In the genomic region with DNA sequence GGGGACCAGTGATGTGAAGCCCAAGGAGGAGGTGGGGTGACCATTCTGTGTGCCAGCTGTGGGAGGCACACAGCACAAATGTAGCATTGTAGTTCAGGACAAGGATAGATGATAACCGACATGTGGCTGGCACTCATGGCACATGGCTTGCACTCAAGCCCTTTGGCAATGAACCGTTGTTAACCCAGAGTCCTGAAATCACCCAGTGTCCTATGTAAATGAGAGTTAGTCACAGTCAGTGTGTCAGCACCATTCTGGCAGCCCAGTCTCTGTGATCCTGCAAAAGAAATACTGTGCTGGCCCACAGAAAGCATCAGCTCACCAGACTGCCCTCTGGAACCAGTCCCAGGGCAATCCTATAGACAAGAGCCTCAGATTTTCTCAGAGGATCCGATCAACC, we compare ENCODE assay signal across 25 cellular contexts.
DNase-seq lines count a peak whose midpoint lies in the region; ATAC-seq, FAIRE-seq and TF ChIP-seq lines count a peak whose summit lies in the region.
"Had no signal": no experiment of that assay in that cellular context is flagged by ENCODE, and none has a peak within 500 bp of the region (broad histone marks: within the 10 kb centered on the region; RNA-seq: fewer than 3 reads in every experiment).

No MANE protein-coding gene starts in this region.

- no peak for TF ChIP-seq RAD21 in HepG2 (CRISPR knock-in tag; IDR thresholded peaks at IDR 0.05)

- H2AFZ ChIP-seq in HepG2 (ENCODE audit: low read length) = no peak overlapping the region
- H2AFZ ChIP-seq: GM23338 had no signal

- no peaks in the 10 kb centered on the region for H3K79me2 ChIP-seq in HepG2 (ENCODE audit: insufficient read depth, low read length)

- H3K4me3 ChIP-seq in HepG2 (replicated peaks in 1 of 3; ENCODE audit: insufficient read depth in 1 of 3, low read depth in 2 of 3, low read length in 3 of 3) (no peak overlapping the region), right lobe of liver (no peak overlapping the region), psoas muscle (no peak overlapping the region)
- H3K4me3 ChIP-seq: A549; BLaER1 treated with 17β-estradiol and CSF1 and Interleukin-3, amounts not matched to agents 10 nM and 100 nM; GM23338 had no signal

- POLR2A ChIA-PET in HepG2 (lab: Yijun Ruan, JAX) = no interaction called here

- no peak overlapping the region for H3K4me2 ChIP-seq in HepG2 (ENCODE audit: low read depth, low read length)
- H3K4me2 ChIP-seq: A549; BLaER1 treated with 17β-estradiol and CSF1 and Interleukin-3, amounts not matched to agents 10 nM and 100 nM; GM23338 had no signal

- in situ Hi-C loops in HepG2 (cut with HindIII; ENCODE audit: extremely low pct_ligation_motif_present, low pct_unique_long_range_greater_than_20kb) = loop anchor here (10.0 kb wide), 1 partner anchor 386 kb away; no protein-coding TSS in a partner anchor

- DNase-seq in Right ventricle myocardium superior (no peak), cardiac septum (ENCODE audit: low spot score) (no peak), HepG2 (ENCODE audit: low spot score) (no peak), right lobe of liver (no peak), psoas muscle (peak in 1 of 2 donors; percentile 55), hypothalamus (lab: John Stamatoyannopoulos, UW) (no peak), NCI-H1092 treated with DMSO at 0.1 percent for 48 hours (lab: John Stamatoyannopoulos, UW) (no peak)
- DNase-seq: 8988T; ACHN; AML-193; BE2C; CD4-positive, alpha-beta T cell; CD8-positive, alpha-beta memory T cell; DMS 273 treated with DMSO at 0.1 percent for 48 hours; DMS79; EL; GDM1; H9 had no signal

- H4K20me1 ChIP-seq in HepG2 (ENCODE audit: insufficient read depth, low read length) = no peaks in the 10 kb centered on the region
- H4K20me1 ChIP-seq: BLaER1 treated with 17β-estradiol and CSF1 and Interleukin-3, amounts not matched to agents 10 nM and 100 nM had no signal

- no peak for FAIRE-seq in HepG2 (lab: Jason Lieb, UNC)
- FAIRE-seq: A549, D721Med, GM12891, GM18507 had no signal

- H3K9me3 ChIP-seq in HepG2 (ENCODE audit: low read length) (no peaks in the 10 kb centered on the region), right lobe of liver (no peaks in the 10 kb centered on the region), psoas muscle (no peaks in the 10 kb centered on the region)
- H3K9me3 ChIP-seq: A549, BE2C had no signal

- TF ChIP-seq CTCF in HepG2 (CRISPR knock-in tag; IDR thresholded peaks at IDR 0.05) (no peak), right lobe of liver (IDR thresholded peaks at IDR 0.05) (no peak), psoas muscle (IDR thresholded peaks at IDR 0.05) (no peak)

- intact Hi-C loops in Right ventricle myocardium superior (cut with DNase I) (no loop called here), cardiac septum (cut with DNase I) (no loop called here), HepG2 (cut with micrococcal nuclease; ENCODE audit: unreplicated experiment) (no loop called here), right lobe of liver (cut with DNase I) (loop anchor here in 1 of 2 donors (10.0 kb wide), 1 partner anchor 386 kb away; no protein-coding TSS in a partner anchor), psoas muscle (cut with DNase I) (loop anchor here in 1 of 2 donors (10.0 kb wide), 1 partner anchor 386 kb away; no protein-coding TSS in a partner anchor)

- H3K4me1 ChIP-seq in HepG2 (ENCODE audit: insufficient read depth, low read length) (no peaks in the 10 kb centered on the region), right lobe of liver (no peaks in the 10 kb centered on the region), psoas muscle (no peaks in the 10 kb centered on the region)
- H3K4me1 ChIP-seq: A549, BE2C had no signal

- peak; percentile 88 for ATAC-seq in Right ventricle myocardium superior (ENCODE audit: poor library complexity)
- ATAC-seq in HepG2 = no peak
- ATAC-seq in right lobe of liver = no peak
- peak; percentile 57 to 95 (median 92) for ATAC-seq in psoas muscle
- ATAC-seq: A549, GM23338, HCT116 had no signal

- H3K27ac ChIP-seq in HepG2 (ENCODE audit: extremely low read length, insufficient read depth, low read length) (no peak overlapping the region), right lobe of liver (no peak overlapping the region), psoas muscle (no peak overlapping the region)
- H3K27ac ChIP-seq: A549; BLaER1 treated with 17β-estradiol and CSF1 and Interleukin-3, amounts not matched to agents 10 nM and 100 nM had no signal

- H3K36me3 ChIP-seq in HepG2 (replicated peaks in 1 of 2; ENCODE audit: control insufficient read depth in 1 of 2, insufficient read depth in 2 of 2, low read length in 2 of 2) = no peaks in the 10 kb centered on the region
- H3K36me3 ChIP-seq in right lobe of liver = no peaks in the 10 kb centered on the region
- H3K36me3 ChIP-seq in psoas muscle (ENCODE audit: insufficient read depth in 1 of 2, low read depth in 1 of 2) = no peaks in the 10 kb centered on the region
- H3K36me3 ChIP-seq: BE2C; BLaER1 treated with 17β-estradiol and CSF1 and Interleukin-3, amounts not matched to agents 10 nM and 100 nM had no signal

- no CpG with 5 or more reads among the region's 3 CpGs for WGBS in HepG2 (ENCODE audit: low lambda C conversion rate)
- 66% methylated on average over 3 of the region's 3 CpGs for WGBS in right lobe of liver (ENCODE audit: insufficient coverage, low coverage, low lambda C conversion rate, missing lambda C conversion rate)
- WGBS in psoas muscle, 3 donors = 35 to 55% (median 42%) methylated on average over 3 of the region's 3 CpGs

- H3K27me3 ChIP-seq in HepG2 (ENCODE audit: control insufficient read depth in 1 of 2, insufficient read depth in 2 of 2, low read length in 2 of 2) (no peaks in the 10 kb centered on the region), right lobe of liver (no peaks in the 10 kb centered on the region), psoas muscle (ENCODE audit: insufficient read depth in 3 of 3, low read length in 2 of 3) (peaks cover 0 to 16% (median 0%) of the 10 kb centered on the region in 3 donors)
- H3K27me3 ChIP-seq: BE2C; BLaER1 treated with 17β-estradiol and CSF1 and Interleukin-3, amounts not matched to agents 10 nM and 100 nM had no signal

- no TSS peak for BruUV-seq in HepG2 (replicated peaks; lab: Mats Ljungman, UMichigan)

- CTCF ChIA-PET in HepG2 (lab: Yijun Ruan, JAX; ENCODE audit: low intra/inter-chr PET ratio, low total read pairs) = no interaction called here

- H3K9ac ChIP-seq in HepG2 (ENCODE audit: insufficient read depth, low read depth, low read length) = no peak overlapping the region
- H3K9ac ChIP-seq: BLaER1 treated with 17β-estradiol and CSF1 and Interleukin-3, amounts not matched to agents 10 nM and 100 nM had no signal

- no peak for TF ChIP-seq EP300 in HepG2 (IDR thresholded peaks at IDR 0.05; ENCODE audit: low read depth in 2 of 2, low read length in 2 of 2)
- no peak for TF ChIP-seq EP300 in HepG2 (CRISPR knock-in tag; IDR thresholded peaks at IDR 0.05; ENCODE audit: borderline replicate concordance)

- TF ChIP-seq POLR2A in HepG2 (IDR thresholded peaks at IDR 0.05; ENCODE audit: insufficient read depth in 1 of 2, low read depth in 2 of 2, low read length in 2 of 2) = no peak
- TF ChIP-seq POLR2A in right lobe of liver (IDR thresholded peaks at IDR 0.05) = no peak

TF ChIP-seq in HepG2, 621 proteins besides CTCF, POLR2A, EP300 and RAD21:
- TF ChIP-seq MNT (IDR thresholded peaks at IDR 0.05) (peak; percentile 33; the same call in 1 of the 2 replicates), ZNF205 (CRISPR knock-in tag; IDR thresholded peaks at IDR 0.05) (no peak), CEBPG (CRISPR knock-in tag; IDR thresholded peaks at IDR 0.05) (no peak), ZNF251 (CRISPR knock-in tag; IDR thresholded peaks at IDR 0.05) (no peak), ZBTB42 (CRISPR knock-in tag; IDR thresholded peaks at IDR 0.05) (no peak)

Comparison
In these comparisons a context has a peak if more than half of its experiments do, and no peak if none do; other contexts are left out.
1. ATAC-seq: peak in Right ventricle myocardium superior (single experiment) and psoas muscle (4 of 4); none in HepG2 (single experiment) and right lobe of liver (0 of 4).